17 cellular contexts compared by ENCODE assay signal in the genomic region with DNA sequence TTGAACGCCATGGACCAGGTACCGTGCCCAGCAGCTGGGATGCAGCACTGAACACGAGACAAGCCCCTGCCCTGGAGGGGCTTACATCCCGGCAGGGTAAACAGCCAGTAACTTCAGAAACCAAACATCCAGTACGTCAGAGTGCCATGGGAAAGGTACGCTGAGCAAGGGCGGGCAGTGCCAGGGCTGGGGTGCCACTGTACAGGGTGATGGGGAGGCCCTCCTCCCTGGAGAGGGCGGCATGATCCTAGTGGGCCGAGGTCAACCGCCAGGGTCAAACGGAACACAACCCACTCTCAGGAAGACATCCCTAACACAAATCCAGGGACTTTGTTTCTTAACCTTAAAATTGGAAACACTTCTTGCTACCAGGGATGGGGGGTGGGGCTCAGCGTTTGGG. TPM values are rescaled to one million over a fixed set of nuclear protein-coding genes. Genes with fewer than 3 reads are reported as not detected.
DNase-seq lines count a peak whose midpoint lies in the region; ATAC-seq, FAIRE-seq and TF ChIP-seq lines count a peak whose summit lies in the region.
"Had no signal": no experiment of that assay in that cellular context is flagged by ENCODE, and none has a peak within 500 bp of the region (broad histone marks: within the 10 kb centered on the region; RNA-seq: fewer than 3 reads in every experiment).

No MANE protein-coding gene starts in this region.

- no peak overlapping the region for H3K18ac ChIP-seq in H1 (ENCODE audit: extremely low read depth, low read length)

- H4K5ac ChIP-seq in H1 (ENCODE audit: insufficient read length, low read depth, low read length): no peak overlapping the region

- peaks cover 2 to 4% of the 10 kb centered on the region in 2 experiments for H4K20me1 ChIP-seq in H1 (replicated peaks in 1 of 2; ENCODE audit: control insufficient read depth in 1 of 2, insufficient read depth in 2 of 2, low read length in 2 of 2)

- H2AFZ ChIP-seq in H1 (ENCODE audit: low read length): no peak overlapping the region
- H2AFZ ChIP-seq: GM23338 had no signal

- 0 out of 2 replicates have a peak overlapping the region, but pooled peaks have one; percentile 13 for H2AK5ac ChIP-seq in H1 (ENCODE audit: low read depth, low read length)

- TF ChIP-seq RAD21 in H1 (IDR thresholded peaks at IDR 0.05 in 1 of 2, conservative IDR thresholded peaks at IDR 0.05 in 1 of 2; ENCODE audit: low read depth in 2 of 2, low read length in 2 of 2): no peak

- DNase-seq in activated naive CD8-positive, alpha-beta T cell treated with anti-CD3 and anti-CD28 coated beads, Interleukin-2, amount 10 ng/mL, durations not matched to agents 7 days and 5 days: no peak
- DNase-seq in activated naive CD8-positive, alpha-beta T cell treated with anti-CD3 and anti-CD28 coated beads for 36 hours: no peak
- peak; percentile 61 for DNase-seq in RWPE2 (ENCODE audit: low spot score)
- DNase-seq in H1 (ENCODE audit: low read depth in 1 of 2, low spot score in 2 of 2): no peak
- DNase-seq in stimulated activated naive B cell treated with anti-CD40 and anti-IgM and Interleukin-4, amounts not matched to agents 10 μg/mL and 1 μg/mL and 100 μg/mL, for 72 hours: no peak
- DNase-seq in CD1c-positive myeloid dendritic cell (ENCODE audit: extremely low spot score): no peak
- no peak for DNase-seq in NCI-H1930 (lab: John Stamatoyannopoulos, UW)
- DNase-seq: AML-193; CD4-positive, CD25-positive, alpha-beta regulatory T cell; DMS79; H9 had no signal

- H3K4me3 Mint-ChIP-seq in activated naive CD8-positive, alpha-beta T cell treated with anti-CD3 and anti-CD28 coated beads, Interleukin-2, amount 10 ng/mL, durations not matched to agents 7 days and 5 days: no peak overlapping the region
- H3K4me3 Mint-ChIP-seq in activated naive CD8-positive, alpha-beta T cell treated with anti-CD3 and anti-CD28 coated beads for 36 hours: no peak overlapping the region
- no peak overlapping the region for H3K4me3 Mint-ChIP-seq in stimulated activated naive B cell treated with anti-CD40 and anti-IgM and Interleukin-4, amounts not matched to agents 10 μg/mL and 1 μg/mL and 100 μg/mL, for 72 hours
- H3K4me3 Mint-ChIP-seq: CD4-positive, CD25-positive, alpha-beta regulatory T cell; GM23338; H9 had no signal

- no peak for TF ChIP-seq CTCF in RWPE2 (IDR thresholded peaks at IDR 0.05; ENCODE audit: poor library complexity, severe bottlenecking)
- TF ChIP-seq CTCF in H1 (IDR thresholded peaks at IDR 0.05; ENCODE audit: control extremely low read depth in 1 of 3, insufficient read depth in 1 of 3, low read depth in 1 of 3, low read length in 3 of 3): no peak

- no peak for ATAC-seq in activated naive CD8-positive, alpha-beta T cell treated with anti-CD3 and anti-CD28 coated beads, Interleukin-2, amount 10 ng/mL, durations not matched to agents 7 days and 5 days (ENCODE audit: low read depth)
- ATAC-seq in RWPE2 (ENCODE audit: low read depth): no peak
- ATAC-seq in stimulated activated naive B cell treated with anti-CD40 and anti-IgM and Interleukin-4, amounts not matched to agents 10 μg/mL and 1 μg/mL and 100 μg/mL, for 72 hours (replicated peaks): no peak
- ATAC-seq in GM18873 (IDR thresholded peaks at IDR 0.05; ENCODE audit: low FRiP score, unreplicated experiment): no peak
- ATAC-seq: GM12878, GM23338 had no signal

- no peak for FAIRE-seq in H1 (lab: Jason Lieb, UNC)
- FAIRE-seq: GM12878 had no signal

- 90% methylated on average over 12 of the region's 12 CpGs; no CpG with 5 or more reads in 1 of the 2 experiments for WGBS in H1 (ENCODE audit: extremely low coverage in 1 of 2, insufficient coverage in 1 of 2, insufficient read length in 1 of 2, insufficient replicate concordance in 2 of 2, low coverage in 1 of 2, low lambda C conversion rate in 2 of 2, missing lambda C conversion rate in 1 of 2), 2 experiments

- H3K9me3 Mint-ChIP-seq in activated naive CD8-positive, alpha-beta T cell treated with anti-CD3 and anti-CD28 coated beads, Interleukin-2, amount 10 ng/mL, durations not matched to agents 7 days and 5 days: no peaks in the 10 kb centered on the region
- no peaks in the 10 kb centered on the region for H3K9me3 Mint-ChIP-seq in activated naive CD8-positive, alpha-beta T cell treated with anti-CD3 and anti-CD28 coated beads for 36 hours
- H3K9me3 Mint-ChIP-seq in stimulated activated naive B cell treated with anti-CD40 and anti-IgM and Interleukin-4, amounts not matched to agents 10 μg/mL and 1 μg/mL and 100 μg/mL, for 72 hours: no peaks in the 10 kb centered on the region
- H3K9me3 Mint-ChIP-seq: CD4-positive, CD25-positive, alpha-beta regulatory T cell; GM23338; H9 had no signal

- H3K27me3 ChIP-seq in RWPE2 (ENCODE audit: insufficient read depth, poor library complexity, severe bottlenecking) (no peaks in the 10 kb centered on the region), H1 (replicated peaks in 1 of 4; ENCODE audit: control insufficient read depth in 3 of 4, extremely low read depth in 1 of 4, insufficient read depth in 3 of 4, low read length in 3 of 4) (no peaks in the 10 kb centered on the region)

- H3K27ac ChIP-seq in RWPE2 (ENCODE audit: poor library complexity, severe bottlenecking): no peak overlapping the region
- H3K27ac ChIP-seq in H1 (ENCODE audit: low read depth, low read length): no peak overlapping the region
- H3K27ac ChIP-seq: 22Rv1, BLaER1 had no signal

- CTCF ChIA-PET in H1 (lab: Charles Lee; ENCODE audit: partially characterized antibody): interaction anchor here (6.9 kb wide), 1 partner anchor 70 kb away, joined by 35 read pairs; no protein-coding TSS in a partner anchor

- H3K4me3 ChIP-seq in RWPE2 (ENCODE audit: severe bottlenecking) (no peak overlapping the region), H1 (ENCODE audit: extremely low read depth in 1 of 4, insufficient read depth in 2 of 4, low read depth in 3 of 4, low read length in 4 of 4) (no peak overlapping the region)
- H3K4me3 ChIP-seq: BLaER1, GM12878, GM23338 had no signal

- H2BK5ac ChIP-seq in H1 (ENCODE audit: low read depth, low read length): no peak overlapping the region; the same call in 1 of the 2 replicates

- peaks cover 30% of the 10 kb centered on the region for H3K36me3 ChIP-seq in RWPE2 (ENCODE audit: low read depth)
- H3K36me3 ChIP-seq in H1 (ENCODE audit: control insufficient read depth in 2 of 4, insufficient read depth in 4 of 4, low read length in 3 of 4): peaks cover 0 to 25% (median 13%) of the 10 kb centered on the region in 4 experiments; a peak in 7 of 8 replicates

- H3K4me1 ChIP-seq in RWPE2 (ENCODE audit: insufficient read depth, poor library complexity, severe bottlenecking): no peaks in the 10 kb centered on the region
- H3K4me1 ChIP-seq in H1 (replicated peaks in 1 of 4; ENCODE audit: control insufficient read depth in 3 of 4, insufficient read depth in 4 of 4, low read length in 3 of 4): peaks cover 0 to 3% (median under 1%) of the 10 kb centered on the region in 4 experiments; a peak in 2 of 7 replicates

- no peaks in the 10 kb centered on the region for H3K79me1 ChIP-seq in H1 (ENCODE audit: low read depth, low read length)

- no peak overlapping the region for H2BK20ac ChIP-seq in H1 (ENCODE audit: low read length)

- H2BK12ac ChIP-seq in H1 (ENCODE audit: low read depth, low read length): no peak overlapping the region

- no peak overlapping the region for H2BK15ac ChIP-seq in H1 (ENCODE audit: low read length)

- no peak overlapping the region for H3K23ac ChIP-seq in H1 (ENCODE audit: insufficient read length)

- H3K79me2 ChIP-seq in H1 (ENCODE audit: control insufficient read depth in 1 of 2, insufficient read depth in 2 of 2, low read length in 2 of 2): no peaks in the 10 kb centered on the region

- H3K23me2 ChIP-seq in H1 (ENCODE audit: low read depth, low read length): no peaks in the 10 kb centered on the region

- H4K91ac ChIP-seq in H1 (replicated peaks; ENCODE audit: insufficient read length, low read length): no peak overlapping the region

- no peak overlapping the region for H3K14ac ChIP-seq in H1 (ENCODE audit: insufficient read length)

- no peak overlapping the region for H3K4ac ChIP-seq in H1 (replicated peaks; ENCODE audit: insufficient read length, low read depth, low read length)

- TF ChIP-seq POLR2A in H1 (IDR thresholded peaks at IDR 0.05; ENCODE audit: control extremely low read depth in 1 of 2, low read depth in 2 of 2, low read length in 2 of 2): no peak

- no peaks in the 10 kb centered on the region for H3K4me1 Mint-ChIP-seq in activated naive CD8-positive, alpha-beta T cell treated with anti-CD3 and anti-CD28 coated beads, Interleukin-2, amount 10 ng/mL, durations not matched to agents 7 days and 5 days
- no peaks in the 10 kb centered on the region for H3K4me1 Mint-ChIP-seq in activated naive CD8-positive, alpha-beta T cell treated with anti-CD3 and anti-CD28 coated beads for 36 hours
- peaks cover 8 to 11% of the 10 kb centered on the region in 2 donors for H3K4me1 Mint-ChIP-seq in stimulated activated naive B cell treated with anti-CD40 and anti-IgM and Interleukin-4, amounts not matched to agents 10 μg/mL and 1 μg/mL and 100 μg/mL, for 72 hours
- H3K4me1 Mint-ChIP-seq: CD4-positive, CD25-positive, alpha-beta regulatory T cell had no signal

- no peak overlapping the region for H4K8ac ChIP-seq in H1 (ENCODE audit: extremely low read depth, insufficient read depth, low read length)

- no peak overlapping the region for H3K4me2 ChIP-seq in H1 (ENCODE audit: insufficient read depth in 1 of 2, low read depth in 2 of 2, low read length in 2 of 2)
- H3K4me2 ChIP-seq: GM23338 had no signal

- no peak for TF ChIP-seq EP300 in H1 (IDR thresholded peaks at IDR 0.05; ENCODE audit: borderline replicate concordance in 1 of 2, low read depth in 2 of 2, low read length in 2 of 2)

- no peak overlapping the region for H3K56ac ChIP-seq in H1 (replicated peaks; ENCODE audit: insufficient read length, low read depth, low read length)

- no peak overlapping the region for H3K9ac ChIP-seq in H1 (replicated peaks in 1 of 4; ENCODE audit: extremely low read depth in 1 of 4, low read depth in 3 of 4, low read length in 3 of 4)
- H3K9ac ChIP-seq: BLaER1 had no signal

- no peaks in the 10 kb centered on the region for H3K27me3 Mint-ChIP-seq in activated naive CD8-positive, alpha-beta T cell treated with anti-CD3 and anti-CD28 coated beads, Interleukin-2, amount 10 ng/mL, durations not matched to agents 7 days and 5 days
- no peaks in the 10 kb centered on the region for H3K27me3 Mint-ChIP-seq in activated naive CD8-positive, alpha-beta T cell treated with anti-CD3 and anti-CD28 coated beads for 36 hours
- H3K27me3 Mint-ChIP-seq in stimulated activated naive B cell treated with anti-CD40 and anti-IgM and Interleukin-4, amounts not matched to agents 10 μg/mL and 1 μg/mL and 100 μg/mL, for 72 hours: no peaks in the 10 kb centered on the region
- H3K27me3 Mint-ChIP-seq: CD4-positive, CD25-positive, alpha-beta regulatory T cell had no signal

- POLR2A ChIA-PET in activated naive CD8-positive, alpha-beta T cell treated with anti-CD3 and anti-CD28 coated beads, Interleukin-2, amount 10 ng/mL, durations not matched to agents 7 days and 5 days (lab: Charles Lee): no interaction called here
- POLR2A ChIA-PET in H1 (lab: Charles Lee; ENCODE audit: partially characterized antibody): no interaction called here

- H3K36me3 Mint-ChIP-seq in activated naive CD8-positive, alpha-beta T cell treated with anti-CD3 and anti-CD28 coated beads, Interleukin-2, amount 10 ng/mL, durations not matched to agents 7 days and 5 days: peaks cover 13% of the 10 kb centered on the region
- peaks cover 8% of the 10 kb centered on the region for H3K36me3 Mint-ChIP-seq in activated naive CD8-positive, alpha-beta T cell treated with anti-CD3 and anti-CD28 coated beads for 36 hours
- peaks cover 33 to 42% of the 10 kb centered on the region in 2 donors for H3K36me3 Mint-ChIP-seq in stimulated activated naive B cell treated with anti-CD40 and anti-IgM and Interleukin-4, amounts not matched to agents 10 μg/mL and 1 μg/mL and 100 μg/mL, for 72 hours

- H2BK120ac ChIP-seq in H1 (replicated peaks; ENCODE audit: low read depth, low read length): no peak overlapping the region

- H3K27ac Mint-ChIP-seq in activated naive CD8-positive, alpha-beta T cell treated with anti-CD3 and anti-CD28 coated beads, Interleukin-2, amount 10 ng/mL, durations not matched to agents 7 days and 5 days: peak overlapping the region; percentile 66
- H3K27ac Mint-ChIP-seq in activated naive CD8-positive, alpha-beta T cell treated with anti-CD3 and anti-CD28 coated beads for 36 hours: no peak overlapping the region
- H3K27ac Mint-ChIP-seq in stimulated activated naive B cell treated with anti-CD40 and anti-IgM and Interleukin-4, amounts not matched to agents 10 μg/mL and 1 μg/mL and 100 μg/mL, for 72 hours: peak overlapping the region; percentile 20
- H3K27ac Mint-ChIP-seq: CD4-positive, CD25-positive, alpha-beta regulatory T cell; GM23338 had no signal

- H3K9me3 ChIP-seq in RWPE2 (ENCODE audit: severe bottlenecking): no peaks in the 10 kb centered on the region
- no peaks in the 10 kb centered on the region for H3K9me3 ChIP-seq in H1 (ENCODE audit: insufficient read depth in 2 of 2, low read depth in 1 of 2, low read length in 1 of 2)
- H3K9me3 ChIP-seq: BLaER1 had no signal

RNA-seq across cellular contexts. Expression of a gene that starts 16.0 kb away (rescaled TPM):
- total RNA-seq in activated naive CD8-positive, alpha-beta T cell treated with anti-CD3 and anti-CD28 coated beads, Interleukin-2, amount 10 ng/mL, durations not matched to agents 7 days and 5 days: 1 to 10 TPM; 2.7 to 3.0 TPM
- total RNA-seq in activated naive CD8-positive, alpha-beta T cell treated with anti-CD3 and anti-CD28 coated beads for 36 hours: under 1 TPM in 1 of 2 experiments, not detected in 1; 0.27 TPM
- 1.6 and 2.2 TPM in 2 replicates for total RNA-seq in H1 (2021; fragmentation: NEBNext Ultra II Directional; extraction: Animal tissue kit (Norgen Biotek cat#: 25700))
- 2.0 and 3.3 TPM in 2 replicates for polyA plus RNA-seq in H1 (2011; rRNA removed)
- polyA plus RNA-seq in H1 (2011; cell fraction: cytosol; rRNA removed): 2.2 TPM
- polyA plus RNA-seq in H1 (2011; cell fraction: nucleus; rRNA removed): 5.8 TPM
- polyA plus RNA-seq in H1 (2012, experiment 1 of 2): 1.6 to 3.7 TPM (median 2.2 TPM) in 4 replicates
- polyA plus RNA-seq in H1 (2012, experiment 2 of 2): 1.4 TPM
- polyA plus RNA-seq in H1 (2013, experiment 1 of 2): 5.2 TPM
- 3.8 TPM for polyA plus RNA-seq in H1 (2013, experiment 2 of 2)
- 1.6 and 2.5 TPM in 2 replicates for polyA minus RNA-seq in H1 (2011; rRNA and poly(A)+ RNA removed)
- polyA minus RNA-seq in H1 (2011; cell fraction: cytosol; rRNA and poly(A)+ RNA removed): 1.5 TPM
- polyA minus RNA-seq in H1 (2011; cell fraction: nucleus; rRNA and poly(A)+ RNA removed): 1.9 TPM
- total RNA-seq: G401 had no signal

RNA-seq across cellular contexts. Expression of a gene that starts 54.5 kb away (rescaled TPM):
- total RNA-seq in activated naive CD8-positive, alpha-beta T cell treated with anti-CD3 and anti-CD28 coated beads, Interleukin-2, amount 10 ng/mL, durations not matched to agents 7 days and 5 days: not detected
- not detected for total RNA-seq in activated naive CD8-positive, alpha-beta T cell treated with anti-CD3 and anti-CD28 coated beads for 36 hours
- total RNA-seq in H1 (2021; fragmentation: NEBNext Ultra II Directional; extraction: Animal tissue kit (Norgen Biotek cat#: 25700)): 0.35 and 0.38 TPM in 2 replicates
- polyA plus RNA-seq in H1 (2011; rRNA removed): 0.80 and 1.6 TPM in 2 replicates
- polyA plus RNA-seq in H1 (2011; cell fraction: cytosol; rRNA removed): 0.57 TPM
- polyA plus RNA-seq in H1 (2011; cell fraction: nucleus; rRNA removed): 0.61 TPM
- 0.25 to 0.88 TPM (median 0.68 TPM) in 3 of 4 replicates, not detected in the other for polyA plus RNA-seq in H1 (2012, experiment 1 of 2)
- 0.43 TPM for polyA plus RNA-seq in H1 (2012, experiment 2 of 2)
- 0.28 TPM for polyA plus RNA-seq in H1 (2013, experiment 1 of 2)
- 0.40 TPM for polyA plus RNA-seq in H1 (2013, experiment 2 of 2)
- not detected in 2 replicates for polyA minus RNA-seq in H1 (2011; rRNA and poly(A)+ RNA removed)
- not detected for polyA minus RNA-seq in H1 (2011; cell fraction: cytosol; rRNA and poly(A)+ RNA removed)
- polyA minus RNA-seq in H1 (2011; cell fraction: nucleus; rRNA and poly(A)+ RNA removed): 0.60 TPM
- total RNA-seq: CD4-positive, CD25-positive, alpha-beta regulatory T cell; G401; GM12878 had no signal
- polyA plus RNA-seq: CD4-positive, CD25-positive, alpha-beta regulatory T cell had no signal
